In the genomic region with DNA sequence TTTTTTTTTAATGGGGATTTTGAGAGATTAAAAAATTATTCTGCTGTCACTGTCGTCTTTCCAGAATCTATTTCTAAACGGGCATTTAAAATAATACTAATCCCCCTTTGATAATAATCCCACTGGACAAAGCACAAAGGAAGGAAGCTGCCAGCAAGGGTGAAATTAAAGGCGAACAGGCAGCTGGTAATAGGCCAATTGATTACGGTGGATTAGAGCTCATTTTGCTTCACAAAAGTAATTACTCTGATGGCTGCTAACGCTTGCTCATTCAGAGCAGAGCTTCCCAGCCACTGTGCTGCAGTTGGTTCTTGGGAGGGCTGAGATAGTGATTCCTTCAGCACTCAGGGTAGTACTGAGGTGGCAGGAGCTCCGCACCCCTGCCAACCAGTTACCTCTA, we compare ENCODE assay signal across 1 cellular context.
TF ChIP-seq lines count a peak whose summit lies in the region.

No MANE protein-coding gene starts in this region.

TF ChIP-seq in GM23338, 12 proteins besides CTCF, POLR2A, EP300 and RAD21 (continued from another document):
- TF ChIP-seq, protein P1, sequence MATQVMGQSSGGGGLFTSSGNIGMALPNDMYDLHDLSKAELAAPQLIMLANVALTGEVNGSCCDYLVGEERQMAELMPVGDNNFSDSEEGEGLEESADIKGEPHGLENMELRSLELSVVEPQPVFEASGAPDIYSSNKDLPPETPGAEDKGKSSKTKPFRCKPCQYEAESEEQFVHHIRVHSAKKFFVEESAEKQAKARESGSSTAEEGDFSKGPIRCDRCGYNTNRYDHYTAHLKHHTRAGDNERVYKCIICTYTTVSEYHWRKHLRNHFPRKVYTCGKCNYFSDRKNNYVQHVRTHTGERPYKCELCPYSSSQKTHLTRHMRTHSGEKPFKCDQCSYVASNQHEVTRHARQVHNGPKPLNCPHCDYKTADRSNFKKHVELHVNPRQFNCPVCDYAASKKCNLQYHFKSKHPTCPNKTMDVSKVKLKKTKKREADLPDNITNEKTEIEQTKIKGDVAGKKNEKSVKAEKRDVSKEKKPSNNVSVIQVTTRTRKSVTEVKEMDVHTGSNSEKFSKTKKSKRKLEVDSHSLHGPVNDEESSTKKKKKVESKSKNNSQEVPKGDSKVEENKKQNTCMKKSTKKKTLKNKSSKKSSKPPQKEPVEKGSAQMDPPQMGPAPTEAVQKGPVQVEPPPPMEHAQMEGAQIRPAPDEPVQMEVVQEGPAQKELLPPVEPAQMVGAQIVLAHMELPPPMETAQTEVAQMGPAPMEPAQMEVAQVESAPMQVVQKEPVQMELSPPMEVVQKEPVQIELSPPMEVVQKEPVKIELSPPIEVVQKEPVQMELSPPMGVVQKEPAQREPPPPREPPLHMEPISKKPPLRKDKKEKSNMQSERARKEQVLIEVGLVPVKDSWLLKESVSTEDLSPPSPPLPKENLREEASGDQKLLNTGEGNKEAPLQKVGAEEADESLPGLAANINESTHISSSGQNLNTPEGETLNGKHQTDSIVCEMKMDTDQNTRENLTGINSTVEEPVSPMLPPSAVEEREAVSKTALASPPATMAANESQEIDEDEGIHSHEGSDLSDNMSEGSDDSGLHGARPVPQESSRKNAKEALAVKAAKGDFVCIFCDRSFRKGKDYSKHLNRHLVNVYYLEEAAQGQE (IDR thresholded peaks at IDR 0.05; ENCODE audit: unreplicated experiment), result no peak
- TF ChIP-seq NANOG (IDR thresholded peaks at IDR 0.05; ENCODE audit: borderline replicate concordance), result no peak
- TF ChIP-seq CREB1 (CRISPR knock-in tag; IDR thresholded peaks at IDR 0.05; ENCODE audit: low read depth), result no peak
- TF ChIP-seq ZNF114 (CRISPR knock-in tag; IDR thresholded peaks at IDR 0.05), result no peak
- TF ChIP-seq, protein P2, sequence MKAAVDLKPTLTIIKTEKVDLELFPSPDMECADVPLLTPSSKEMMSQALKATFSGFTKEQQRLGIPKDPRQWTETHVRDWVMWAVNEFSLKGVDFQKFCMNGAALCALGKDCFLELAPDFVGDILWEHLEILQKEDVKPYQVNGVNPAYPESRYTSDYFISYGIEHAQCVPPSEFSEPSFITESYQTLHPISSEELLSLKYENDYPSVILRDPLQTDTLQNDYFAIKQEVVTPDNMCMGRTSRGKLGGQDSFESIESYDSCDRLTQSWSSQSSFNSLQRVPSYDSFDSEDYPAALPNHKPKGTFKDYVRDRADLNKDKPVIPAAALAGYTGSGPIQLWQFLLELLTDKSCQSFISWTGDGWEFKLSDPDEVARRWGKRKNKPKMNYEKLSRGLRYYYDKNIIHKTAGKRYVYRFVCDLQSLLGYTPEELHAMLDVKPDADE (IDR thresholded peaks at IDR 0.05), result no peak
TF ChIP-seq in GM23338: peak in this region for 0.
